Comparison of ENCODE assay signal across 1 cellular context in the genomic region with DNA sequence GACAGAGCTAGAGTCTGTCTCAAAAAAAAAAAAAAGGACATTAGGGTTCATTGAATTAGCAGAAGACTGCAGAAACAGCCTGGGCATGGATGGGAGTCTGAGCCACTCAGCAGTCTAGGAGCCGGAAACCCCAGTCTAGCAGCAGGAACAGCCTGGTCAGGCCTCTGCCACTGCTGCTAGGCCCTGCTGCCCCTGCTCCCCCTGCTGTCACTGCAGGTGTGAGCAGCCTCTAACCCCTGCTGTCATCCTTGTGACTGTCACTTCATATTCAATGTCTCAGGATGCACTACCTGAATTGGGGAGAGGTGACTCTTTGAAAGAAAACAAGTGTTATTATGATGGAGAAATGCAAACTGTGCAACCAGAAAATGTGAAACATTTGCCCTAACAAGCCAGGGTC.
TF ChIP-seq lines count a peak whose summit lies in the region.

No MANE protein-coding gene starts in this region.

TF ChIP-seq in HepG2, 621 proteins besides CTCF, POLR2A, EP300 and RAD21 (continued from another document and continues in another):
- no peak for TF ChIP-seq ZNF530 (CRISPR knock-in tag; IDR thresholded peaks at IDR 0.05; ENCODE audit: low read depth)
- TF ChIP-seq, protein P1, sequence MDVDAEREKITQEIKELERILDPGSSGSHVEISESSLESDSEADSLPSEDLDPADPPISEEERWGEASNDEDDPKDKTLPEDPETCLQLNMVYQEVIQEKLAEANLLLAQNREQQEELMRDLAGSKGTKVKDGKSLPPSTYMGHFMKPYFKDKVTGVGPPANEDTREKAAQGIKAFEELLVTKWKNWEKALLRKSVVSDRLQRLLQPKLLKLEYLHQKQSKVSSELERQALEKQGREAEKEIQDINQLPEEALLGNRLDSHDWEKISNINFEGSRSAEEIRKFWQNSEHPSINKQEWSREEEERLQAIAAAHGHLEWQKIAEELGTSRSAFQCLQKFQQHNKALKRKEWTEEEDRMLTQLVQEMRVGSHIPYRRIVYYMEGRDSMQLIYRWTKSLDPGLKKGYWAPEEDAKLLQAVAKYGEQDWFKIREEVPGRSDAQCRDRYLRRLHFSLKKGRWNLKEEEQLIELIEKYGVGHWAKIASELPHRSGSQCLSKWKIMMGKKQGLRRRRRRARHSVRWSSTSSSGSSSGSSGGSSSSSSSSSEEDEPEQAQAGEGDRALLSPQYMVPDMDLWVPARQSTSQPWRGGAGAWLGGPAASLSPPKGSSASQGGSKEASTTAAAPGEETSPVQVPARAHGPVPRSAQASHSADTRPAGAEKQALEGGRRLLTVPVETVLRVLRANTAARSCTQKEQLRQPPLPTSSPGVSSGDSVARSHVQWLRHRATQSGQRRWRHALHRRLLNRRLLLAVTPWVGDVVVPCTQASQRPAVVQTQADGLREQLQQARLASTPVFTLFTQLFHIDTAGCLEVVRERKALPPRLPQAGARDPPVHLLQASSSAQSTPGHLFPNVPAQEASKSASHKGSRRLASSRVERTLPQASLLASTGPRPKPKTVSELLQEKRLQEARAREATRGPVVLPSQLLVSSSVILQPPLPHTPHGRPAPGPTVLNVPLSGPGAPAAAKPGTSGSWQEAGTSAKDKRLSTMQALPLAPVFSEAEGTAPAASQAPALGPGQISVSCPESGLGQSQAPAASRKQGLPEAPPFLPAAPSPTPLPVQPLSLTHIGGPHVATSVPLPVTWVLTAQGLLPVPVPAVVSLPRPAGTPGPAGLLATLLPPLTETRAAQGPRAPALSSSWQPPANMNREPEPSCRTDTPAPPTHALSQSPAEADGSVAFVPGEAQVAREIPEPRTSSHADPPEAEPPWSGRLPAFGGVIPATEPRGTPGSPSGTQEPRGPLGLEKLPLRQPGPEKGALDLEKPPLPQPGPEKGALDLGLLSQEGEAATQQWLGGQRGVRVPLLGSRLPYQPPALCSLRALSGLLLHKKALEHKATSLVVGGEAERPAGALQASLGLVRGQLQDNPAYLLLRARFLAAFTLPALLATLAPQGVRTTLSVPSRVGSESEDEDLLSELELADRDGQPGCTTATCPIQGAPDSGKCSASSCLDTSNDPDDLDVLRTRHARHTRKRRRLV (CRISPR knock-in tag; IDR thresholded peaks at IDR 0.05), result no peak
- TF ChIP-seq PCBP1 (IDR thresholded peaks at IDR 0.05; ENCODE audit: borderline replicate concordance, low read depth, low read length), result no peak
- peak; percentile 35; the same call in 1 of the 2 replicates for TF ChIP-seq GABPB1 (CRISPR knock-in tag; IDR thresholded peaks at IDR 0.05)
- no peak for TF ChIP-seq ZNF558 (CRISPR knock-in tag; IDR thresholded peaks at IDR 0.05; ENCODE audit: borderline replicate concordance)
- TF ChIP-seq, protein P2, sequence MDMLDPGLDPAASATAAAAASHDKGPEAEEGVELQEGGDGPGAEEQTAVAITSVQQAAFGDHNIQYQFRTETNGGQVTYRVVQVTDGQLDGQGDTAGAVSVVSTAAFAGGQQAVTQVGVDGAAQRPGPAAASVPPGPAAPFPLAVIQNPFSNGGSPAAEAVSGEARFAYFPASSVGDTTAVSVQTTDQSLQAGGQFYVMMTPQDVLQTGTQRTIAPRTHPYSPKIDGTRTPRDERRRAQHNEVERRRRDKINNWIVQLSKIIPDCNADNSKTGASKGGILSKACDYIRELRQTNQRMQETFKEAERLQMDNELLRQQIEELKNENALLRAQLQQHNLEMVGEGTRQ (IDR thresholded peaks at IDR 0.05; ENCODE audit: low read depth, low read length), result no peak
- TF ChIP-seq, protein P2 (CRISPR knock-in tag; IDR thresholded peaks at IDR 0.05; ENCODE audit: borderline replicate concordance), result no peak
- TF ChIP-seq IRF2 (CRISPR knock-in tag; IDR thresholded peaks at IDR 0.05), result peak; percentile 53; the same call in 1 of the 2 replicates
- no peak for TF ChIP-seq MED1 (CRISPR knock-in tag; IDR thresholded peaks at IDR 0.05)
- no peak for TF ChIP-seq ZFP36L2 (CRISPR knock-in tag; IDR thresholded peaks at IDR 0.05)
- TF ChIP-seq, protein P3, sequence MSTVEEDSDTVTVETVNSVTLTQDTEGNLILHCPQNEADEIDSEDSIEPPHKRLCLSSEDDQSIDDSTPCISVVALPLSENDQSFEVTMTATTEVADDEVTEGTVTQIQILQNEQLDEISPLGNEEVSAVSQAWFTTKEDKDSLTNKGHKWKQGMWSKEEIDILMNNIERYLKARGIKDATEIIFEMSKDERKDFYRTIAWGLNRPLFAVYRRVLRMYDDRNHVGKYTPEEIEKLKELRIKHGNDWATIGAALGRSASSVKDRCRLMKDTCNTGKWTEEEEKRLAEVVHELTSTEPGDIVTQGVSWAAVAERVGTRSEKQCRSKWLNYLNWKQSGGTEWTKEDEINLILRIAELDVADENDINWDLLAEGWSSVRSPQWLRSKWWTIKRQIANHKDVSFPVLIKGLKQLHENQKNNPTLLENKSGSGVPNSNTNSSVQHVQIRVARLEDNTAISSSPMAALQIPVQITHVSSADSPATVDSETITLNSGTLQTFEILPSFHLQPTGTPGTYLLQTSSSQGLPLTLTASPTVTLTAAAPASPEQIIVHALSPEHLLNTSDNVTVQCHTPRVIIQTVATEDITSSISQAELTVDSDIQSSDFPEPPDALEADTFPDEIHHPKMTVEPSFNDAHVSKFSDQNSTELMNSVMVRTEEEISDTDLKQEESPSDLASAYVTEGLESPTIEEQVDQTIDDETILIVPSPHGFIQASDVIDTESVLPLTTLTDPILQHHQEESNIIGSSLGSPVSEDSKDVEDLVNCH (CRISPR knock-in tag; IDR thresholded peaks at IDR 0.05), result no peak
- no peak for TF ChIP-seq ZKSCAN8 (CRISPR knock-in tag; IDR thresholded peaks at IDR 0.05; ENCODE audit: borderline replicate concordance)
- no peak for TF ChIP-seq ZNF562 (CRISPR knock-in tag; IDR thresholded peaks at IDR 0.05; ENCODE audit: borderline replicate concordance)
- TF ChIP-seq CHD2 (IDR thresholded peaks at IDR 0.05; ENCODE audit: low read depth, low read length), result no peak
- TF ChIP-seq ZC3H4 (CRISPR knock-in tag; IDR thresholded peaks at IDR 0.05; ENCODE audit: borderline replicate concordance), result no peak
- peak; percentile 42 for TF ChIP-seq SAP130 (CRISPR knock-in tag; IDR thresholded peaks at IDR 0.05; ENCODE audit: low read depth)
- TF ChIP-seq CEBPG (CRISPR knock-in tag; IDR thresholded peaks at IDR 0.05), result no peak
- no peak for TF ChIP-seq SATB2 (CRISPR knock-in tag; IDR thresholded peaks at IDR 0.05)
- no peak for TF ChIP-seq HNRNPL (IDR thresholded peaks at IDR 0.05; ENCODE audit: low read depth, low read length)
- TF ChIP-seq ZNF605 (CRISPR knock-in tag; IDR thresholded peaks at IDR 0.05), result peak; percentile 21; the same call in 1 of the 2 replicates
- no peak for TF ChIP-seq KLF9 (CRISPR knock-in tag; IDR thresholded peaks at IDR 0.05; ENCODE audit: low read depth)
- TF ChIP-seq, protein P4, sequence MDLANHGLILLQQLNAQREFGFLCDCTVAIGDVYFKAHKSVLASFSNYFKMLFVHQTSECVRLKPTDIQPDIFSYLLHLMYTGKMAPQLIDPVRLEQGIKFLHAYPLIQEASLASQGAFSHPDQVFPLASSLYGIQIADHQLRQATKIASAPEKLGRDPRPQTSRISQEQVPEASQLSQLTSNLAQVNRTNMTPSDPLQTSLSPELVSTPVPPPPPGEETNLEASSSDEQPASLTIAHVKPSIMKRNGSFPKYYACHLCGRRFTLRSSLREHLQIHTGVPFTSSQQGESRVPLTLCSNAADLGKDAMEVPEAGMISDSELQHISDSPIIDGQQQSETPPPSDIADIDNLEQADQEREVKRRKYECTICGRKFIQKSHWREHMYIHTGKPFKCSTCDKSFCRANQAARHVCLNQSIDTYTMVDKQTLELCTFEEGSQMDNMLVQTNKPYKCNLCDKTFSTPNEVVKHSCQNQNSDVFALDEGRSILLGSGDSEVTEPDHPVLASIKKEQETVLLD (CRISPR knock-in tag; IDR thresholded peaks at IDR 0.05; ENCODE audit: low read depth), result no peak
- no peak for TF ChIP-seq ZNF383 (CRISPR knock-in tag; IDR thresholded peaks at IDR 0.05; ENCODE audit: borderline replicate concordance)
- TF ChIP-seq MIER3 (CRISPR knock-in tag; IDR thresholded peaks at IDR 0.05; ENCODE audit: borderline replicate concordance), result 0 out of 2 replicates have a peak, but pooled peaks have one; percentile 41
- TF ChIP-seq SMC3 (IDR thresholded peaks at IDR 0.05; ENCODE audit: low read length), result peak; percentile 63
- no peak for TF ChIP-seq AGO1 (IDR thresholded peaks at IDR 0.05; ENCODE audit: low read depth, low read length, poor library complexity, severe bottlenecking)
- TF ChIP-seq ZNF788 (CRISPR knock-in tag; IDR thresholded peaks at IDR 0.05; ENCODE audit: borderline replicate concordance), result 0 out of 2 replicates have a peak, but pooled peaks have one; percentile 27
- TF ChIP-seq POLR2AphosphoS2 (IDR thresholded peaks at IDR 0.05; ENCODE audit: low read depth, low read length), result no peak
- no peak for TF ChIP-seq KLF12 (CRISPR knock-in tag; IDR thresholded peaks at IDR 0.05; ENCODE audit: borderline replicate concordance)
- TF ChIP-seq RFX3 (CRISPR knock-in tag; IDR thresholded peaks at IDR 0.05), result no peak
- TF ChIP-seq SYNCRIP (IDR thresholded peaks at IDR 0.05; ENCODE audit: insufficient read depth, low read depth, low read length), result no peak
- no peak for TF ChIP-seq NR2C2 (CRISPR knock-in tag; IDR thresholded peaks at IDR 0.05; ENCODE audit: borderline replicate concordance)
- TF ChIP-seq, protein P5, sequence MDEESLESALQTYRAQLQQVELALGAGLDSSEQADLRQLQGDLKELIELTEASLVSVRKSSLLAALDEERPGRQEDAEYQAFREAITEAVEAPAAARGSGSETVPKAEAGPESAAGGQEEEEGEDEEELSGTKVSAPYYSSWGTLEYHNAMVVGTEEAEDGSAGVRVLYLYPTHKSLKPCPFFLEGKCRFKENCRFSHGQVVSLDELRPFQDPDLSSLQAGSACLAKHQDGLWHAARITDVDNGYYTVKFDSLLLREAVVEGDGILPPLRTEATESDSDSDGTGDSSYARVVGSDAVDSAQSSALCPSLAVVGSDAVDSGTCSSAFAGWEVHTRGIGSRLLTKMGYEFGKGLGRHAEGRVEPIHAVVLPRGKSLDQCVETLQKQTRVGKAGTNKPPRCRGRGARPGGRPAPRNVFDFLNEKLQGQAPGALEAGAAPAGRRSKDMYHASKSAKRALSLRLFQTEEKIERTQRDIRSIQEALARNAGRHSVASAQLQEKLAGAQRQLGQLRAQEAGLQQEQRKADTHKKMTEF (CRISPR knock-in tag; IDR thresholded peaks at IDR 0.05), result 0 out of 2 replicates have a peak, but pooled peaks have one; percentile 26
- no peak for TF ChIP-seq ZNF256 (CRISPR knock-in tag; conservative IDR thresholded peaks at IDR 0.05)
- TF ChIP-seq NFKB2 (CRISPR knock-in tag; IDR thresholded peaks at IDR 0.05; ENCODE audit: borderline replicate concordance), result no peak
- TF ChIP-seq GABPA (IDR thresholded peaks at IDR 0.05; ENCODE audit: low read depth, low read length), result peak; percentile 13; the same call in 1 of the 2 replicates
- no peak for TF ChIP-seq GABPA (CRISPR knock-in tag; IDR thresholded peaks at IDR 0.05; ENCODE audit: low read depth)
- TF ChIP-seq ZNF205 (CRISPR knock-in tag; IDR thresholded peaks at IDR 0.05), result no peak
- TF ChIP-seq, protein P6, sequence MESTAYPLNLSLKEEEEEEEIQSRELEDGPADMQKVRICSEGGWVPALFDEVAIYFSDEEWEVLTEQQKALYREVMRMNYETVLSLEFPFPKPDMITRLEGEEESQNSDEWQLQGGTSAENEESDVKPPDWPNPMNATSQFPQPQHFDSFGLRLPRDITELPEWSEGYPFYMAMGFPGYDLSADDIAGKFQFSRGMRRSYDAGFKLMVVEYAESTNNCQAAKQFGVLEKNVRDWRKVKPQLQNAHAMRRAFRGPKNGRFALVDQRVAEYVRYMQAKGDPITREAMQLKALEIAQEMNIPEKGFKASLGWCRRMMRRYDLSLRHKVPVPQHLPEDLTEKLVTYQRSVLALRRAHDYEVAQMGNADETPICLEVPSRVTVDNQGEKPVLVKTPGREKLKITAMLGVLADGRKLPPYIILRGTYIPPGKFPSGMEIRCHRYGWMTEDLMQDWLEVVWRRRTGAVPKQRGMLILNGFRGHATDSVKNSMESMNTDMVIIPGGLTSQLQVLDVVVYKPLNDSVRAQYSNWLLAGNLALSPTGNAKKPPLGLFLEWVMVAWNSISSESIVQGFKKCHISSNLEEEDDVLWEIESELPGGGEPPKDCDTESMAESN (CRISPR knock-in tag; conservative IDR thresholded peaks at IDR 0.05), result no peak
- TF ChIP-seq JUN (CRISPR knock-in tag; IDR thresholded peaks at IDR 0.05), result no peak
- peak; percentile 40; the same call in 1 of the 2 replicates for TF ChIP-seq ELF3 (CRISPR knock-in tag; IDR thresholded peaks at IDR 0.05)
- TF ChIP-seq ZNF616 (CRISPR knock-in tag; IDR thresholded peaks at IDR 0.05; ENCODE audit: low read depth), result no peak
- no peak for TF ChIP-seq ARNT (IDR thresholded peaks at IDR 0.05)
- no peak for TF ChIP-seq RELA (CRISPR knock-in tag; IDR thresholded peaks at IDR 0.05)
- TF ChIP-seq ETV5 (CRISPR knock-in tag; IDR thresholded peaks at IDR 0.05; ENCODE audit: borderline replicate concordance), result peak; percentile 37; the same call in 1 of the 2 replicates
- TF ChIP-seq RXRA (CRISPR knock-in tag; IDR thresholded peaks at IDR 0.05), result no peak
- TF ChIP-seq ZNF703 (CRISPR knock-in tag; IDR thresholded peaks at IDR 0.05; ENCODE audit: borderline replicate concordance), result no peak
- no peak for TF ChIP-seq NFE2L1 (CRISPR knock-in tag; IDR thresholded peaks at IDR 0.05; ENCODE audit: borderline replicate concordance)
- TF ChIP-seq GATAD1 (CRISPR knock-in tag; IDR thresholded peaks at IDR 0.05), result 0 out of 2 replicates have a peak, but pooled peaks have one; percentile 20
